ENCODE assay signal across 1 cellular context in the genomic region with DNA sequence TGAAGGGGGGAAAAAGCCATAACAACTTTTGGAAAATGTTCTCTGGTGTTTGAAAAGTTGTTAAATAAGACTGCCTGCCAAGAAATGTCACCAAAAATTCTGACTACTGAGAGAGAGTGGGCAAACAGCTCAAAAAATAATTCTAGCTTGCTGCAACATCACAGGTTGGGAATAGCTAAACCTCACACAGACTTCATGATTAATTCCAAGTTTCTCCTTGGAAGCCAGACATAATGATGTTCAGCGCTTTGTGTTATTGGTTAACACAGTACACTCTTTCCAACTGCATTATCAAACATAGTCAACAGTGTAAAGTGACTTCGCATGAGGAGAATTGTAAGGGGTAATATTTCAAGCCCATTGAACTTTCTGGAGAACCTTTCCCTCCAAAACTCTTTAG.
TF ChIP-seq lines count a peak whose summit lies in the region.

No MANE protein-coding gene starts in this region.

TF ChIP-seq in H1, 55 proteins besides CTCF, POLR2A, EP300 and RAD21 (continued from another document):
- TF ChIP-seq NANOG (IDR thresholded peaks at IDR 0.05; ENCODE audit: insufficient read depth, low read depth, low read length, poor library complexity, severe bottlenecking) (no peak), BACH1 (IDR thresholded peaks at IDR 0.05; ENCODE audit: low read length) (no peak), MAFK (IDR thresholded peaks at IDR 0.05; ENCODE audit: low read depth, low read length) (no peak), CHD1 (IDR thresholded peaks at IDR 0.05; ENCODE audit: low read depth, low read length) (no peak), RFX5 (IDR thresholded peaks at IDR 0.05; ENCODE audit: borderline replicate concordance, low read depth, low read length) (no peak)
TF ChIP-seq in H1: peak in this region for 0.
